Comparison of ENCODE assay signal across 1 cellular context in genomic region chr1:203795382-203796222, GRCh38.
A peak's percentile ranks its signal among the peaks of the same experiment; 100 is the strongest.
TF ChIP-seq lines count a peak whose summit lies in the region.

ZBED6 (plus strand) TSS chr1:203795623; CDS start chr1:203797523, 1,900 bp downstream.
ZC3H11A (plus strand) TSS chr1:203795623; CDS start chr1:203817071, 21,448 bp downstream.

TF ChIP-seq in HepG2, 621 proteins besides CTCF, POLR2A, EP300 and RAD21 (continued from another document and continues in another):
- TF ChIP-seq BCLAF1 (IDR thresholded peaks at IDR 0.05) (no peak), E2F2 (CRISPR knock-in tag; IDR thresholded peaks at IDR 0.05; ENCODE audit: borderline replicate concordance) (0 out of 2 replicates have a peak, but pooled peaks have one; percentile 27), HHEX (CRISPR knock-in tag; IDR thresholded peaks at IDR 0.05) (no peak), HNF4A (CRISPR knock-in tag; IDR thresholded peaks at IDR 0.05) (0 out of 2 replicates have a peak, but pooled peaks have one; percentile 16), GLMP (CRISPR knock-in tag; IDR thresholded peaks at IDR 0.05; ENCODE audit: borderline replicate concordance) (no peak), POGK (CRISPR knock-in tag; conservative IDR thresholded peaks at IDR 0.05) (peak; percentile 90), CC2D1A (CRISPR knock-in tag; IDR thresholded peaks at IDR 0.05) (no peak), GATAD1 (CRISPR knock-in tag; IDR thresholded peaks at IDR 0.05) (peak; percentile 76), JUND (CRISPR knock-in tag; IDR thresholded peaks at IDR 0.05) (no peak), PHF5A (CRISPR knock-in tag; IDR thresholded peaks at IDR 0.05; ENCODE audit: low read depth, unreplicated experiment) (no peak), MED13 (CRISPR knock-in tag; IDR thresholded peaks at IDR 0.05) (peak; percentile 54; the same call in 1 of the 2 replicates), ZNF547 (CRISPR knock-in tag; IDR thresholded peaks at IDR 0.05) (no peak), ZBED4 (CRISPR knock-in tag; IDR thresholded peaks at IDR 0.05; ENCODE audit: borderline replicate concordance) (peak; percentile 70), BORCS8-MEF2B (CRISPR knock-in tag; IDR thresholded peaks at IDR 0.05) (peak; percentile 37; the same call in 1 of the 2 replicates), ZUFSP (CRISPR knock-in tag; IDR thresholded peaks at IDR 0.05; ENCODE audit: borderline replicate concordance) (no peak), ZNF616 (CRISPR knock-in tag; IDR thresholded peaks at IDR 0.05; ENCODE audit: low read depth) (no peak), KDM4B (CRISPR knock-in tag; IDR thresholded peaks at IDR 0.05) (no peak), ZNF207 (IDR thresholded peaks at IDR 0.05; ENCODE audit: borderline replicate concordance) (peak; percentile 82; the same call in 1 of the 2 replicates), MAFK (conservative IDR thresholded peaks at IDR 0.05 in 1 of 2, IDR thresholded peaks at IDR 0.05 in 1 of 2; ENCODE audit: low read length in 2 of 2) (no peak), THAP7 (CRISPR knock-in tag; IDR thresholded peaks at IDR 0.05) (no peak), TGIF2 (CRISPR knock-in tag; IDR thresholded peaks at IDR 0.05) (0 out of 2 replicates have a peak, but pooled peaks have one; percentile 43), TAF15 (IDR thresholded peaks at IDR 0.05; ENCODE audit: low read depth, low read length, poor library complexity, severe bottlenecking) (no peak), SMAD3 (CRISPR knock-in tag; IDR thresholded peaks at IDR 0.05) (peak; percentile 71; the same call in 1 of the 2 replicates), ZFP1 (CRISPR knock-in tag; IDR thresholded peaks at IDR 0.05) (peak; percentile 61; the same call in 1 of the 2 replicates), ZNF557 (CRISPR knock-in tag; IDR thresholded peaks at IDR 0.05) (0 out of 2 replicates have a peak, but pooled peaks have one; percentile 29), NR2F6 (IDR thresholded peaks at IDR 0.05) (peak; percentile 80), NR2F6 (CRISPR knock-in tag; IDR thresholded peaks at IDR 0.05) (peak; percentile 91), RARG (CRISPR knock-in tag; IDR thresholded peaks at IDR 0.05; ENCODE audit: low read depth) (no peak), KAT8 (CRISPR knock-in tag; IDR thresholded peaks at IDR 0.05) (peak; percentile 94), ZNF142 (CRISPR knock-in tag; IDR thresholded peaks at IDR 0.05) (no peak), ZBTB37 (CRISPR knock-in tag; IDR thresholded peaks at IDR 0.05) (no peak), ZNF343 (CRISPR knock-in tag; IDR thresholded peaks at IDR 0.05) (no peak), ZNF564 (CRISPR knock-in tag; IDR thresholded peaks at IDR 0.05) (no peak), SP140L (CRISPR knock-in tag; IDR thresholded peaks at IDR 0.05; ENCODE audit: borderline replicate concordance) (0 out of 2 replicates have a peak, but pooled peaks have one; percentile 28), ZNF20 (CRISPR knock-in tag; IDR thresholded peaks at IDR 0.05) (no peak), ZBTB7B (CRISPR knock-in tag; IDR thresholded peaks at IDR 0.05) (peak; percentile 40; the same call in 1 of the 2 replicates)
